10 cellular contexts compared by ENCODE assay signal in the genomic region with DNA sequence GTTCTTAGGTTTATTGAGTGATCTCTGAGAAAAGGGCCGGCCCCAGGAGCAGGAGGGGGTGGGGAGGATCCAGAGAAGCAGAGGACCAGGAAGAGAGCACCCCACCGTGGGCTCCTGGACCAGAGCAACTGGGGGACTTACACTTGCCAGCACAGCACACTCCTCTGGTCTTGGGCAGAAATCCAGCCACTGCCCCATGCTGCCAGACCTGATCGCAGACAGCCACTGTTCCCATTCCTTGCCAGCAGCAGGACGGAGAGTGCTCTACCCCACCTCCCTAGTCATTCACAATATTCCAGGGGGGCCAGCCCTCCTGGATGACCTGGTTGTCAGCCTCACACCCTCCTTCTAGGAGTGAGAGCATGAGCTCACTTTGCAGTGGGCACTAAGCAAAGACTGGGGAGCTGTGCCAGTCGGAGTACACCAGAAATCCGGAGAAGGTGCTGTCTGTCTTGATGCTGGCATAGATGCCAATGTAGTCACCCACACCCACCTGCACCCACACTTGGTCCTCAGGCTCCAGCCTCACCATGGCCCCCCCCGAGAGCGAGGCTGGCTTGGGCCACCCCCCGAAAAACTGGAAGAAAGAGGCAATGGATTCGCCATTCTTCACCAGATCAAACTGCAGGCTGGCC. TPM values are rescaled to one million over a fixed set of nuclear protein-coding genes. Genes with fewer than 3 reads are reported as not detected.
DNase-seq lines count a peak whose midpoint lies in the region; FAIRE-seq and TF ChIP-seq lines count a peak whose summit lies in the region.
"Had no signal": no experiment of that assay in that cellular context is flagged by ENCODE, and none has a peak within 500 bp of the region (broad histone marks: within the 10 kb centered on the region; RNA-seq: fewer than 3 reads in every experiment).

No MANE protein-coding gene starts in this region.

- peak overlapping the region; percentile 71 for H3K56ac ChIP-seq in mesendoderm (ENCODE audit: low read length)

- H3K36me3 ChIP-seq in mesendoderm (ENCODE audit: control insufficient read depth, insufficient read depth, low read length): no peaks in the 10 kb centered on the region
- H3K36me3 ChIP-seq in tibial nerve: peaks cover 0 to 23% (median 0%) of the 10 kb centered on the region in 3 donors
- peaks cover 0 to 12% of the 10 kb centered on the region in 2 experiments for H3K36me3 ChIP-seq in SK-N-SH (replicated peaks in 1 of 2; ENCODE audit: control insufficient read depth in 1 of 2, insufficient read depth in 2 of 2, low read length in 1 of 2)

- H3K4me3 ChIP-seq in mesendoderm (ENCODE audit: low read length): no peak overlapping the region
- peak overlapping the region; percentile 53 to 74 (median 63) for H3K4me3 ChIP-seq in tibial nerve
- H3K4me3 ChIP-seq in SK-N-SH (ENCODE audit: low read depth in 2 of 2, low read length in 1 of 2): no peak overlapping the region
- H3K4me3 ChIP-seq: PC-9 had no signal

- H3K9ac ChIP-seq in mesendoderm (ENCODE audit: low read length) (peak overlapping the region; percentile 29), SK-N-SH (no peak overlapping the region)

- WGBS in mesendoderm (ENCODE audit: extremely low coverage, insufficient coverage, low lambda C conversion rate): no CpG with 5 or more reads among the region's 10 CpGs
- WGBS in tibial nerve, 2 donors: 25 to 44% methylated on average over 10 of the region's 10 CpGs
- WGBS in SK-N-SH (ENCODE audit: low lambda C conversion rate): 90% methylated on average over 9 of the region's 10 CpGs

- no peaks in the 10 kb centered on the region for H3K9me2 ChIP-seq in SK-N-SH

- no peak for TF ChIP-seq CTCF in tibial nerve (IDR thresholded peaks at IDR 0.05)
- TF ChIP-seq CTCF in SK-N-SH (IDR thresholded peaks at IDR 0.05): no peak

- no peak overlapping the region for H2BK120ac ChIP-seq in mesendoderm (ENCODE audit: low read depth, low read length)

- CTCF ChIA-PET in SK-N-SH (lab: Yijun Ruan, JAX): interaction anchor here (0.5 to 8.6 kb wide), 68 partner anchors 8 to 512 kb away, joined by 3 to 191 read pairs (median 5); partner anchors contain the start of genes C2CD2L, CBL, HMBS and HYOU1

- TF ChIP-seq RAD21 in SK-N-SH (IDR thresholded peaks at IDR 0.05; ENCODE audit: low read length): no peak

- H3K4me1 ChIP-seq in mesendoderm (ENCODE audit: control insufficient read depth, low read depth, low read length): peaks cover 12% of the 10 kb centered on the region
- H3K4me1 ChIP-seq in tibial nerve: peaks cover 0 to 70% (median 41%) of the 10 kb centered on the region in 4 donors
- peaks cover 16 to 41% of the 10 kb centered on the region in 2 experiments; a peak in 3 of 4 replicates for H3K4me1 ChIP-seq in SK-N-SH (ENCODE audit: control insufficient read depth in 1 of 2, insufficient read depth in 2 of 2, low read depth in 1 of 2, low read length in 1 of 2)

- no peaks in the 10 kb centered on the region for H3K9me3 Mint-ChIP-seq in activated T-cell treated with anti-CD3 and anti-CD28 coated beads, Interleukin-2, amount 50 U/mL, for 24 hours

- POLR2A ChIA-PET in SK-N-SH (lab: Yijun Ruan, JAX): interaction anchor here (0.6 to 2.5 kb wide), 5 partner anchors 35 to 237 kb away, joined by 3 to 7 read pairs (median 5); partner anchors contain the start of genes CBL and DPAGT1

- peak overlapping the region; percentile 80 for H3K23ac ChIP-seq in mesendoderm (ENCODE audit: low read length)

- H3K27ac ChIP-seq in mesendoderm (ENCODE audit: low read depth, low read length) (no peak overlapping the region), tibial nerve (peak overlapping the region; percentile 7 to 97 (median 89)), SK-N-SH (ENCODE audit: low read depth in 2 of 2, low read length in 1 of 2) (no peak overlapping the region)
- H3K27ac ChIP-seq: HL-60, PC-9 had no signal

- H2AK5ac ChIP-seq in mesendoderm (ENCODE audit: low read length): no peak overlapping the region

- peaks cover 40% of the 10 kb centered on the region for H3K27me3 Mint-ChIP-seq in activated T-cell treated with anti-CD3 and anti-CD28 coated beads, Interleukin-2, amount 50 U/mL, for 24 hours

- peaks cover 11% of the 10 kb centered on the region for H3K27me3 ChIP-seq in mesendoderm (ENCODE audit: insufficient read depth, low read length, poor library complexity)
- H3K27me3 ChIP-seq in tibial nerve: no peaks in the 10 kb centered on the region
- H3K27me3 ChIP-seq in SK-N-SH (ENCODE audit: insufficient read depth): no peaks in the 10 kb centered on the region

- no peaks in the 10 kb centered on the region for H4K20me1 ChIP-seq in SK-N-SH (ENCODE audit: insufficient read depth)

- peaks cover 6% of the 10 kb centered on the region for H3F3A ChIP-seq in SK-N-SH (replicated peaks; ENCODE audit: insufficient read depth)

- H3K79me1 ChIP-seq in mesendoderm (ENCODE audit: low read length): peaks cover 16% of the 10 kb centered on the region

- no peak overlapping the region for H2BK5ac ChIP-seq in mesendoderm (ENCODE audit: low read length)

- TF ChIP-seq POLR2A in tibial nerve (IDR thresholded peaks at IDR 0.05): no peak
- TF ChIP-seq POLR2A in H54 (IDR thresholded peaks at IDR 0.05; ENCODE audit: low read depth, low read length): no peak

- FAIRE-seq in H54 (lab: Jason Lieb, UNC): no peak

- no peak overlapping the region for H3K18ac ChIP-seq in mesendoderm (ENCODE audit: low read length)

- no peak overlapping the region for H2AFZ ChIP-seq in SK-N-SH (ENCODE audit: low read depth)
- H2AFZ ChIP-seq: PC-9 had no signal

- H3K4me3 Mint-ChIP-seq in activated T-cell treated with anti-CD3 and anti-CD28 coated beads, Interleukin-2, amount 50 U/mL, for 24 hours: peak overlapping the region; percentile 27

- H3K4ac ChIP-seq in mesendoderm (ENCODE audit: low read depth, low read length): no peak overlapping the region

- H3K4me2 ChIP-seq in mesendoderm (ENCODE audit: low read length): peak overlapping the region; percentile 48
- no peak overlapping the region for H3K4me2 ChIP-seq in SK-N-SH
- H3K4me2 ChIP-seq: PC-9 had no signal

- H2BK15ac ChIP-seq in mesendoderm (replicated peaks; ENCODE audit: low read depth): no peak overlapping the region

- H3K4me1 Mint-ChIP-seq in activated T-cell treated with anti-CD3 and anti-CD28 coated beads, Interleukin-2, amount 50 U/mL, for 24 hours (ENCODE audit: low read depth): peaks cover 44% of the 10 kb centered on the region

- H3K36me3 Mint-ChIP-seq in activated T-cell treated with anti-CD3 and anti-CD28 coated beads, Interleukin-2, amount 50 U/mL, for 24 hours (ENCODE audit: low read depth): peaks cover 30% of the 10 kb centered on the region

- H3K9me3 ChIP-seq in tibial nerve (no peaks in the 10 kb centered on the region), SK-N-SH (no peaks in the 10 kb centered on the region)

- TF ChIP-seq EP300 in tibial nerve (IDR thresholded peaks at IDR 0.05) (no peak), SK-N-SH (IDR thresholded peaks at IDR 0.05; ENCODE audit: borderline replicate concordance in 1 of 2, low read depth in 1 of 2, low read length in 1 of 2) (no peak)

- peak overlapping the region; percentile 44 for H3K27ac Mint-ChIP-seq in activated T-cell treated with anti-CD3 and anti-CD28 coated beads, Interleukin-2, amount 50 U/mL, for 24 hours

- DNase-seq in activated T-cell treated with anti-CD3 and anti-CD28 coated beads, Interleukin-2, amount 50 U/mL, for 24 hours: no peak
- DNase-seq in activated T-cell treated with anti-CD3 and anti-CD28 coated beads for 4 hours (no peak), dermis blood vessel endothelial cell (peak; percentile 34), mesendoderm (no peak), tibial nerve (ENCODE audit: low spot score in 2 of 2) (no peak), NCI-H2029 (lab: John Stamatoyannopoulos, UW) (no peak), H54 (ENCODE audit: insufficient read length, low spot score) (no peak), SK-N-SH (no peak)

- H3K79me2 ChIP-seq in mesendoderm (ENCODE audit: control insufficient read depth, insufficient read depth, low read length): peaks cover 20% of the 10 kb centered on the region
- H3K79me2 ChIP-seq in SK-N-SH (ENCODE audit: insufficient read depth): peaks cover 31% of the 10 kb centered on the region

- no peak overlapping the region for H4K8ac ChIP-seq in mesendoderm (ENCODE audit: low read depth, low read length)

- H4K5ac ChIP-seq in mesendoderm (ENCODE audit: low read length): no peak overlapping the region

RNA-seq across cellular contexts. Expression of gene C1QTNF5, which starts 1.6 kb away (rescaled TPM):
- total RNA-seq in dermis blood vessel endothelial cell: 60.2 and 127 TPM in 2 replicates
- polyA plus RNA-seq in mesendoderm (2013, experiment 1 of 2): 0.35 TPM
- polyA plus RNA-seq in mesendoderm (2013, experiment 2 of 2): 0.32 TPM
- total RNA-seq in tibial nerve: 10 to 100 TPM; 12.5 to 55.2 (median 34.1) TPM
- 0.71 and 0.76 TPM in 2 replicates for polyA plus RNA-seq in SK-N-SH (2012; rRNA removed)
- 0.53 and 0.84 TPM in 2 replicates for polyA plus RNA-seq in SK-N-SH (2012; cell fraction: cytosol; rRNA removed)
- 1.2 and 1.4 TPM in 2 replicates for polyA plus RNA-seq in SK-N-SH (2012; cell fraction: nucleus; rRNA removed)
- total RNA-seq: PC-9 had no signal

RNA-seq across cellular contexts. Expression of gene RNF26, which starts 4.7 kb away (rescaled TPM):
- total RNA-seq in dermis blood vessel endothelial cell: 3.2 and 16.8 TPM in 2 replicates
- polyA plus RNA-seq in mesendoderm (2013, experiment 1 of 2): 59.6 TPM
- polyA plus RNA-seq in mesendoderm (2013, experiment 2 of 2): 61.0 TPM
- total RNA-seq in tibial nerve: 10 to 100 TPM; 13.8 to 19.2 (median 15.9) TPM
- polyA plus RNA-seq in SK-N-SH (2012; rRNA removed): 26.6 and 31.9 TPM in 2 replicates
- polyA plus RNA-seq in SK-N-SH (2012; cell fraction: cytosol; rRNA removed): 14.5 and 21.8 TPM in 2 replicates
- 10.4 and 12.2 TPM in 2 replicates for polyA plus RNA-seq in SK-N-SH (2012; cell fraction: nucleus; rRNA removed)

RNA-seq across cellular contexts. Expression of gene MFRP, which starts 7.4 kb away (rescaled TPM):
- total RNA-seq in dermis blood vessel endothelial cell: not detected in 2 replicates
- not detected for polyA plus RNA-seq in mesendoderm (2013, experiment 1 of 2)
- polyA plus RNA-seq in mesendoderm (2013, experiment 2 of 2): not detected
- under 1 TPM in 1 of 4 donors, not detected in 3; 0.44 TPM for total RNA-seq in tibial nerve
- polyA plus RNA-seq in SK-N-SH (2012; rRNA removed): not detected in 2 replicates
- not detected in 2 replicates for polyA plus RNA-seq in SK-N-SH (2012; cell fraction: cytosol; rRNA removed)
- polyA plus RNA-seq in SK-N-SH (2012; cell fraction: nucleus; rRNA removed): not detected in 2 replicates
- total RNA-seq: PC-9 had no signal

RNA-seq across cellular contexts. Expression of gene MCAM, which starts 22.1 kb away (rescaled TPM):
- total RNA-seq in dermis blood vessel endothelial cell (1,172 and 1,718 TPM in 2 replicates), tibial nerve (1,000 to 10,000 TPM in 1 of 4 donors, 100 to 1,000 TPM in 3; 612 to 1,198 (median 830) TPM)
- 35.7 TPM for polyA plus RNA-seq in mesendoderm (2013, experiment 1 of 2)
- polyA plus RNA-seq in mesendoderm (2013, experiment 2 of 2): 36.5 TPM
- polyA plus RNA-seq in SK-N-SH (2012; rRNA removed): 22.8 and 28.4 TPM in 2 replicates
- 10.9 and 18.9 TPM in 2 replicates for polyA plus RNA-seq in SK-N-SH (2012; cell fraction: cytosol; rRNA removed)
- polyA plus RNA-seq in SK-N-SH (2012; cell fraction: nucleus; rRNA removed): 16.4 and 31.7 TPM in 2 replicates

RNA-seq across cellular contexts. Expression of gene USP2, which starts 42.4 kb away (rescaled TPM):
- total RNA-seq in dermis blood vessel endothelial cell (0.33 and 1.2 TPM in 2 replicates), tibial nerve (10 to 100 TPM in 2 of 4 donors, 1 to 10 TPM in 2; 2.1 to 18.4 (median 11.6) TPM)
- polyA plus RNA-seq in mesendoderm (2013, experiment 1 of 2): 6.2 TPM
- polyA plus RNA-seq in mesendoderm (2013, experiment 2 of 2): 5.9 TPM
- polyA plus RNA-seq in SK-N-SH (2012; rRNA removed): 0.81 and 0.97 TPM in 2 replicates
- 0.46 and 0.60 TPM in 2 replicates for polyA plus RNA-seq in SK-N-SH (2012; cell fraction: cytosol; rRNA removed)
- polyA plus RNA-seq in SK-N-SH (2012; cell fraction: nucleus; rRNA removed): 1.6 TPM in 2 replicates

Comparison
In these comparisons a context has a peak if more than half of its experiments do, and no peak if none do; other contexts are left out.
1. H3K27ac ChIP-seq: peak in tibial nerve (4 of 4); none in mesendoderm (single experiment) and SK-N-SH (0 of 2).
2. H3K4me3 ChIP-seq: peak in tibial nerve (4 of 4); none in mesendoderm (single experiment) and SK-N-SH (0 of 2).